Comparison of ENCODE assay signal across 9 cellular contexts in the genomic region with DNA sequence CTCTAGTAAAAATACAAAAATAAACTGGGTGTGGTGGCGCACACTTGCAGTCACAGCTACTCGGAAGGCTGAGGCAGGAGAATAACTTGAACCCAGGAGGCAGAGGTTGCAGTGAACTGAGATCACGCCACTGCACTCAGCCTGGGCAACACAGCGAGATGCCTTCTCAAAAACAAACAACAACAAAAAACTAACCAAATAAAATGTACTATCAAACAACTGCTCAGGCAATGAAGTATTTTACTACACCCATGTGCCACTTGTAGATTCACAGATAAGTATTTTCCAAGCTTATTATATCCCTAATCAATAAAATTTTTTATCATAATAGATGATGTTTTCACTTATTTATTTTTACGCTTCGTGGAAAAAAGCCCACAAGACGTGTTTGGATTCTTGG. TPM values are rescaled to one million over a fixed set of nuclear protein-coding genes. Genes with fewer than 3 reads are reported as not detected.
DNase-seq lines count a peak whose midpoint lies in the region; ATAC-seq, FAIRE-seq and TF ChIP-seq lines count a peak whose summit lies in the region.
"Had no signal": no experiment of that assay in that cellular context is flagged by ENCODE, and none has a peak within 500 bp of the region (broad histone marks: within the 10 kb centered on the region; RNA-seq: fewer than 3 reads in every experiment).

No MANE protein-coding gene starts in this region.

- H3K4me1 ChIP-seq in CD4-positive, alpha-beta memory T cell (ENCODE audit: insufficient read depth, low read length) = peaks cover 8% of the 10 kb centered on the region
- H3K4me1 ChIP-seq in PC-3 (ENCODE audit: insufficient read depth, low read length) (peaks cover 6% of the 10 kb centered on the region; the same call in 1 of the 2 replicates), endothelial cell of umbilical vein (ENCODE audit: control insufficient read depth, extremely low read depth, insufficient read depth, low read length) (peaks cover 3% of the 10 kb centered on the region)

- H2AFZ ChIP-seq in PC-3 (ENCODE audit: low read length) (peak overlapping the region; percentile 80), endothelial cell of umbilical vein (ENCODE audit: low read depth, low read length) (peak overlapping the region; percentile 81)

- H3K36me3 Mint-ChIP-seq in CD4-positive, alpha-beta memory T cell = peaks cover 0 to 9% of the 10 kb centered on the region in 2 donors
- H3K36me3 Mint-ChIP-seq in osteocyte (ENCODE audit: unreplicated experiment) = peaks cover 4% of the 10 kb centered on the region

- no peak for ATAC-seq in PC-3
- no peak for ATAC-seq in left lobe of liver
- no peak for ATAC-seq in GM19395 (IDR thresholded peaks at IDR 0.05; ENCODE audit: unreplicated experiment)

- dilution Hi-C loops in endothelial cell of umbilical vein (cut with MboI; ENCODE audit: extremely low pct_ligation_motif_present, low sequenced_read_pairs) = no loop called here

- H3K9me3 ChIP-seq in CD4-positive, alpha-beta memory T cell (ENCODE audit: control insufficient read depth in 1 of 2, low read length in 2 of 2) = no peaks in the 10 kb centered on the region
- H3K9me3 ChIP-seq in PC-3 (ENCODE audit: low read length) (no peaks in the 10 kb centered on the region), endothelial cell of umbilical vein (replicated peaks; ENCODE audit: control insufficient read depth, insufficient read depth, low read length) (no peaks in the 10 kb centered on the region)

- no peaks in the 10 kb centered on the region for H3K9me3 Mint-ChIP-seq in CD4-positive, alpha-beta memory T cell
- H3K9me3 Mint-ChIP-seq in osteocyte (ENCODE audit: unreplicated experiment) = no peaks in the 10 kb centered on the region

- TF ChIP-seq CTCF in PC-3 (conservative IDR thresholded peaks at IDR 0.05; ENCODE audit: low read depth, low read length) (no peak), endothelial cell of umbilical vein (IDR thresholded peaks at IDR 0.05; ENCODE audit: extremely low read depth in 1 of 2, insufficient read depth in 1 of 2, low read depth in 1 of 2, low read length in 2 of 2) (no peak), osteocyte (IDR thresholded peaks at IDR 0.05) (no peak)

- no peaks in the 10 kb centered on the region for H3K27me3 ChIP-seq in CD4-positive, alpha-beta memory T cell (ENCODE audit: insufficient read depth, low read length)
- H3K27me3 ChIP-seq in PC-3 (ENCODE audit: low read length) = no peaks in the 10 kb centered on the region
- H3K27me3 ChIP-seq in endothelial cell of umbilical vein (ENCODE audit: control insufficient read depth in 2 of 2, insufficient read depth in 2 of 2, low read length in 2 of 2) = no peaks in the 10 kb centered on the region

- FAIRE-seq in endothelial cell of umbilical vein (lab: Jason Lieb, UNC) = no peak

- H3K4me2 ChIP-seq in PC-3 (ENCODE audit: low read length) = peak overlapping the region; percentile 85
- peak overlapping the region; percentile 94 for H3K4me2 ChIP-seq in endothelial cell of umbilical vein (ENCODE audit: insufficient read depth, low read length)

- TF ChIP-seq POLR2A in endothelial cell of umbilical vein (IDR thresholded peaks at IDR 0.05; ENCODE audit: low read depth, low read length) = no peak

- H3K9me1 ChIP-seq in endothelial cell of umbilical vein (replicated peaks; ENCODE audit: control insufficient read depth, extremely low read depth, insufficient read depth, low read length) = no peaks in the 10 kb centered on the region

- H3K27ac ChIP-seq in CD4-positive, alpha-beta memory T cell (ENCODE audit: low read depth, low read length) = peak overlapping the region; percentile 95
- H3K27ac ChIP-seq in PC-3 (ENCODE audit: low read length) = peak overlapping the region; percentile 86
- peak overlapping the region; percentile 97 for H3K27ac ChIP-seq in endothelial cell of umbilical vein (ENCODE audit: insufficient read depth, low read depth, low read length)

- intact Hi-C loops in CD4-positive, alpha-beta memory T cell (cut with micrococcal nuclease) = loop anchor here (5.0 to 10.0 kb wide), 3 partner anchors 344 to 1012 kb away; partner anchors contain the start of genes ACAT1, ALKBH8 and CWF19L2
- intact Hi-C loops in PC-3 (cut with micrococcal nuclease) = loop anchor here (5.0 to 10.0 kb wide), 2 partner anchors 122 to 349 kb away; no protein-coding TSS in a partner anchor
- intact Hi-C loops in endothelial cell of umbilical vein (cut with micrococcal nuclease) = loop anchor here (2.0 to 5.0 kb wide), 4 partner anchors 126 to 404 kb away; partner anchors contain the start of genes ACAT1 and EXPH5

- peak overlapping the region; percentile 40 to 94 for H3K4me3 ChIP-seq in CD4-positive, alpha-beta memory T cell (ENCODE audit: low read length in 2 of 2)
- H3K4me3 ChIP-seq in PC-3 (ENCODE audit: low read length) = peak overlapping the region; percentile 74
- H3K4me3 ChIP-seq in endothelial cell of umbilical vein (replicated peaks in 1 of 3; ENCODE audit: insufficient read depth in 1 of 3, low read depth in 1 of 3, low read length in 3 of 3) = peak overlapping the region; percentile 38 to 86 (median 62)

- peak overlapping the region; percentile 97 to 100 (median 100) for H3K27ac Mint-ChIP-seq in CD4-positive, alpha-beta memory T cell
- H3K27ac Mint-ChIP-seq in osteocyte (ENCODE audit: unreplicated experiment) = peak overlapping the region; percentile 100

- H4K20me1 ChIP-seq in PC-3 (ENCODE audit: low read length) = no peaks in the 10 kb centered on the region
- H4K20me1 ChIP-seq in endothelial cell of umbilical vein (replicated peaks; ENCODE audit: control insufficient read depth, extremely low read depth, insufficient read depth, low read length) = no peaks in the 10 kb centered on the region

- peak overlapping the region; percentile 96 to 100 (median 97) for H3K4me3 Mint-ChIP-seq in CD4-positive, alpha-beta memory T cell
- peak overlapping the region; percentile 95 for H3K4me3 Mint-ChIP-seq in osteocyte (ENCODE audit: unreplicated experiment)

- BruUV-seq in PC-3 (replicated peaks; lab: Mats Ljungman, UMichigan) (no TSS peak), endothelial cell of umbilical vein (replicated peaks; lab: Mats Ljungman, UMichigan) (no TSS peak)

- no peaks in the 10 kb centered on the region for H3K36me3 ChIP-seq in CD4-positive, alpha-beta memory T cell (ENCODE audit: insufficient read depth, low read length)
- H3K36me3 ChIP-seq in PC-3 (ENCODE audit: low read depth, low read length) (no peaks in the 10 kb centered on the region), endothelial cell of umbilical vein (ENCODE audit: control insufficient read depth in 2 of 2, extremely low read depth in 1 of 2, insufficient read depth in 2 of 2, low read length in 2 of 2) (no peaks in the 10 kb centered on the region)

- no peaks in the 10 kb centered on the region for H3K9me2 ChIP-seq in PC-3 (replicated peaks; ENCODE audit: low read length)

- H3F3A ChIP-seq in PC-3 (ENCODE audit: low read length, unreplicated experiment) = peaks cover 4% of the 10 kb centered on the region

- DNase-seq in CD4-positive, alpha-beta memory T cell = peak in 1 of 5 donors; percentile 39
- DNase-seq in PC-3 = no peak
- no peak for DNase-seq in endothelial cell of umbilical vein (ENCODE audit: low read depth, low spot score)
- no peak for DNase-seq in osteocyte (ENCODE audit: extremely low spot score, unreplicated experiment)
- no peak for DNase-seq in occipital lobe (lab: John Stamatoyannopoulos, UW)
- no peak for DNase-seq in left lobe of liver (ENCODE audit: low spot score)
- DNase-seq in anterior cingulate cortex (lab: John Stamatoyannopoulos, UW) = no peak
- DNase-seq: activated CD4-positive, alpha-beta T cell treated with anti-CD3 and anti-CD28 coated beads, Interleukin-2, amount 50 U/mL, for 1 hour had no signal

- H3K9ac ChIP-seq in PC-3 (ENCODE audit: low read length) = peak overlapping the region; percentile 85
- peak overlapping the region; percentile 98 for H3K9ac ChIP-seq in endothelial cell of umbilical vein (replicated peaks; ENCODE audit: extremely low read depth, insufficient read depth, low read length)

- POLR2A ChIA-PET in CD4-positive, alpha-beta memory T cell (lab: Charles Lee; ENCODE audit: partially characterized antibody) = interaction anchor here (0.8 to 3.2 kb wide), 8 partner anchors 28 to 457 kb away, joined by 3 to 43 read pairs (median 5); partner anchors contain the start of genes ATM, CUL5, DDX10 and EXPH5
- POLR2A ChIA-PET in PC-3 (lab: Charles Lee; ENCODE audit: unreplicated experiment) = no interaction called here
- POLR2A ChIA-PET in endothelial cell of umbilical vein (lab: Charles Lee) = interaction anchor here (1.1 kb wide), 1 partner anchor 32 kb away, joined by 3 read pairs; the partner anchor contains the start of gene POGLUT3

- H3K79me2 ChIP-seq in PC-3 (ENCODE audit: low read length) (no peaks in the 10 kb centered on the region), endothelial cell of umbilical vein (ENCODE audit: control insufficient read depth, insufficient read depth, low read length) (no peaks in the 10 kb centered on the region)

- H3K4me1 Mint-ChIP-seq in CD4-positive, alpha-beta memory T cell = peaks cover 5 to 16% (median 9%) of the 10 kb centered on the region in 4 donors
- peaks cover 3% of the 10 kb centered on the region for H3K4me1 Mint-ChIP-seq in osteocyte (ENCODE audit: unreplicated experiment)

- no peaks in the 10 kb centered on the region for H3K27me3 Mint-ChIP-seq in CD4-positive, alpha-beta memory T cell
- no peaks in the 10 kb centered on the region for H3K27me3 Mint-ChIP-seq in osteocyte (ENCODE audit: unreplicated experiment)

- CTCF ChIA-PET in CD4-positive, alpha-beta memory T cell (lab: Charles Lee; ENCODE audit: partially characterized antibody) = no interaction called here
- CTCF ChIA-PET in PC-3 (lab: Charles Lee) = no interaction called here
- CTCF ChIA-PET in endothelial cell of umbilical vein (lab: Charles Lee) = no interaction called here

RNA-seq across cellular contexts. Expression of gene C11orf65, which starts 0.9 kb away (rescaled TPM):
- total RNA-seq in CD4-positive, alpha-beta memory T cell = under 1 TPM; 0.30 to 0.93 TPM
- 1 to 10 TPM in 1 of 2 donors, not detected in 1; 1.0 TPM for polyA plus RNA-seq in CD4-positive, alpha-beta memory T cell
- total RNA-seq in PC-3 (2014; rRNA removed) (0.62 and 2.7 TPM in 2 replicates), endothelial cell of umbilical vein (not detected in 2 replicates), osteocyte (0.35 and 0.91 TPM in 2 replicates), occipital lobe (0.62 TPM), left lobe of liver (0.70 TPM)
- polyA plus RNA-seq in endothelial cell of umbilical vein = not detected in 2 replicates
- not detected in 2 replicates for polyA plus RNA-seq in endothelial cell of umbilical vein (2011; cell fraction: cytosol; rRNA removed)
- polyA plus RNA-seq in endothelial cell of umbilical vein (2011; cell fraction: nucleus; rRNA removed) = 0.11 TPM in 1 of 2 replicates, not detected in the other
- 0.15 and 0.48 TPM in 2 replicates for polyA plus RNA-seq in endothelial cell of umbilical vein (2012)
- polyA minus RNA-seq in endothelial cell of umbilical vein = not detected in 2 replicates
- polyA minus RNA-seq in endothelial cell of umbilical vein (2011; cell fraction: cytosol; rRNA and poly(A)+ RNA removed) = not detected
- polyA minus RNA-seq in endothelial cell of umbilical vein (2011; cell fraction: nucleus; rRNA and poly(A)+ RNA removed) = 0.29 and 0.48 TPM in 2 replicates

RNA-seq across cellular contexts. Expression of gene POGLUT3, which starts 31.8 kb away (rescaled TPM):
- total RNA-seq in CD4-positive, alpha-beta memory T cell = 1 to 10 TPM; 7.2 to 7.6 TPM
- polyA plus RNA-seq in CD4-positive, alpha-beta memory T cell = 10 to 100 TPM; 11.0 to 12.3 TPM
- total RNA-seq in PC-3 (2014; rRNA removed) = 20.8 and 36.2 TPM in 2 replicates
- 43.9 and 46.4 TPM in 2 replicates for total RNA-seq in endothelial cell of umbilical vein
- polyA plus RNA-seq in endothelial cell of umbilical vein = 10.8 and 14.3 TPM in 2 replicates
- 25.5 and 26.2 TPM in 2 replicates for polyA plus RNA-seq in endothelial cell of umbilical vein (2011; cell fraction: cytosol; rRNA removed)
- polyA plus RNA-seq in endothelial cell of umbilical vein (2011; cell fraction: nucleus; rRNA removed) = 9.4 and 15.5 TPM in 2 replicates
- polyA plus RNA-seq in endothelial cell of umbilical vein (2012) = 35.9 and 42.5 TPM in 2 replicates
- 16.5 and 25.1 TPM in 2 replicates for polyA minus RNA-seq in endothelial cell of umbilical vein
- 15.1 TPM for polyA minus RNA-seq in endothelial cell of umbilical vein (2011; cell fraction: cytosol; rRNA and poly(A)+ RNA removed)
- 6.2 and 11.5 TPM in 2 replicates for polyA minus RNA-seq in endothelial cell of umbilical vein (2011; cell fraction: nucleus; rRNA and poly(A)+ RNA removed)
- total RNA-seq in osteocyte = 45.2 and 50.7 TPM in 2 replicates
- 9.4 TPM for total RNA-seq in occipital lobe
- total RNA-seq in left lobe of liver = 7.2 TPM
